ENCODE assay signal across 21 cellular contexts in the genomic region with DNA sequence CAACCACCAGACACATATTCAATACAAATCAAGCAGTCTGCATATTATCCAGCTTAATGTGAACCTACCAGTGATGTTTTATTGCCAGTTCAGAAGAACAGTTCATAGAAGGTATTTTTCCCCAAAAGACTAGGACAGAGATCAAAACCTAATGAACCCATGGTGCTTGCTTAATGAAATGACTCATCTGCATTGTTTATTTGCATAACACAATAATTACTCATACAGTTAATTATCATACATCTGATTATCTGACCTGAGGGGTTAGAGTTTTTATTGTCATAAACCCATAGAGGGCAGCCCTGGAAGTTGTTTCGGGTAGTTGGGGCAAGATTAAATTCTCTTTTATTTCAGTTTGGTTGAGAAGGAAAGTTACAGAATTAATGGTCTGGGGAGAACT.
"Had no signal": no experiment of that assay in that cellular context is flagged by ENCODE, and none has a peak within 500 bp of the region (broad histone marks: within the 10 kb centered on the region; RNA-seq: fewer than 3 reads in every experiment).

No MANE protein-coding gene starts in this region.

- DNase-seq: activated CD4-positive, alpha-beta T cell treated with anti-CD3 and anti-CD28 coated beads, Interleukin-2, amount 50 U/mL, for 4 hours; activated gamma-delta T cell treated with Interleukin-2 at 50 U/mL for 16 hours; adrenal gland; caudate nucleus; effector memory CD8-positive, alpha-beta T cell; gastrocnemius medialis; head of caudate nucleus; kidney; occipital lobe; posterior cingulate gyrus; retina; stimulated activated CD4-positive, alpha-beta T cell treated with anti-CD3 and anti-CD28 coated beads, Interleukin-2, amount 100 ng/mL, for 24 hours; stimulated activated naive CD8-positive, alpha-beta T cell treated with anti-CD3 and anti-CD28 coated beads, Interleukin-15, Interleukin-2, amounts not matched to agents 100 U/mL and 50 U/mL, for 24 hours; transverse colon had no signal

- ATAC-seq: activated naive CD4-positive, alpha-beta T cell treated with anti-CD3 and anti-CD28 coated beads, Interleukin-2, amount 50 U/mL, for 72 hours; effector memory CD8-positive, alpha-beta T cell; gastrocnemius medialis; left lobe of liver; stimulated activated naive CD8-positive, alpha-beta T cell treated with anti-CD3 and anti-CD28 coated beads, Interleukin-15, Interleukin-2, amounts not matched to agents 100 U/mL and 50 U/mL, for 24 hours had no signal

- H3K4me3 ChIP-seq: adrenal gland, gastrocnemius medialis, suprapubic skin, transverse colon had no signal

- H3K36me3 Mint-ChIP-seq: activated naive CD4-positive, alpha-beta T cell treated with anti-CD3 and anti-CD28 coated beads, Interleukin-2, amount 50 U/mL, for 72 hours had no signal

- FAIRE-seq: kidney, TTC549 had no signal

- H3K36me3 ChIP-seq: adrenal gland, gastrocnemius medialis, suprapubic skin, transverse colon had no signal

- H3K9me3 Mint-ChIP-seq: activated T-helper 1 cell treated with anti-CD3 and anti-CD28 coated beads, Interleukin-12 subunit alpha, Interleukin-12 subunit beta, Interleukin-2, Interleukin-4 antibody, amounts not matched to agents 30 ng/mL and 10 ng/mL and 1 ng/mL, durations not matched to agents 14 hours and 24 hours and 36 hours; T-helper 2 cell treated with Interferon-gamma antibody and Interleukin-4, amounts not matched to agents 5 μg/mL and 100 μg/mL, for 36 hours had no signal

- H3K4me1 ChIP-seq: adrenal gland, gastrocnemius medialis, suprapubic skin, transverse colon had no signal

- H3K27me3 ChIP-seq: adrenal gland, gastrocnemius medialis, suprapubic skin, transverse colon had no signal

- H3K27me3 Mint-ChIP-seq: effector memory CD8-positive, alpha-beta T cell had no signal

- H3K27ac Mint-ChIP-seq: activated naive CD4-positive, alpha-beta T cell treated with anti-CD3 and anti-CD28 coated beads, Interleukin-2, amount 50 U/mL, for 72 hours; activated T-helper 1 cell treated with anti-CD3 and anti-CD28 coated beads, Interleukin-12 subunit alpha, Interleukin-12 subunit beta, Interleukin-2, Interleukin-4 antibody, amounts not matched to agents 30 ng/mL and 10 ng/mL and 1 ng/mL, durations not matched to agents 14 hours and 24 hours and 36 hours; effector memory CD8-positive, alpha-beta T cell; T-helper 2 cell treated with Interferon-gamma antibody and Interleukin-4, amounts not matched to agents 5 μg/mL and 100 μg/mL, for 36 hours had no signal

- H3K27ac ChIP-seq: adrenal gland, epithelial cell of prostate, gastrocnemius medialis, suprapubic skin, transverse colon had no signal

- H3K4me3 Mint-ChIP-seq: activated T-helper 1 cell treated with anti-CD3 and anti-CD28 coated beads, Interleukin-12 subunit alpha, Interleukin-12 subunit beta, Interleukin-2, Interleukin-4 antibody, amounts not matched to agents 30 ng/mL and 10 ng/mL and 1 ng/mL, durations not matched to agents 14 hours and 24 hours and 36 hours; effector memory CD8-positive, alpha-beta T cell; T-helper 2 cell treated with Interferon-gamma antibody and Interleukin-4, amounts not matched to agents 5 μg/mL and 100 μg/mL, for 36 hours had no signal

- H3K9me3 ChIP-seq: adrenal gland, gastrocnemius medialis, suprapubic skin, transverse colon had no signal
